Comparison of ENCODE assay signal across 8 cellular contexts in the genomic region with DNA sequence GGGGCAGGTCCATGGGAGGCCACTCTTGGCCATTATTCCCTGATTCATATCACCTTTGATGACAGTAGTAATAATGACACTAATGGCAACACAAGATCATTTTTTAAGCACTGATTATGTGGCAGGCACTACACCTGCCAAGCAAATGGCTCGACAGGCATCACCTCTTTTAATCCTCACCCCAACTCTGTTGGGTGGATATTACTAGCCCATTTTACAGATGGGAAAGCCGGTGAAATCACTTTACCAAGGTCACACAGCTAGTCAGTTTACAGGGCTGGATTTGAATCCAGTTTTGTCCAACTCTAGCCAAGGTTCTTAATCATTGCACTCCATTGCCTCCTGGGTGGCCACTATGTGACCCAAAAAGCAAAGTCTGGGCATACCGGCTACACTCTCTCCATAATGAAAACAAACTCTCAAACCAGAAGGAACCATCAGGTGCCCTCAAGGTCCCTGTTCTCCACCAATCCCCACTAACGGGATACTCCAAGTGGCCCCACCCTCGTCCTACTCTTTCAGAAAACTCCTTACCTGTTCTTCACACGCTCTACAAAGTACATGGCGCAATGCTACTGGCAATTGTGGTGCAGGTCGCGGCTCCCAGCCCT. TPM values are rescaled to one million over a fixed set of nuclear protein-coding genes. Genes with fewer than 3 reads are reported as not detected.
DNase-seq lines count a peak whose midpoint lies in the region; ATAC-seq, FAIRE-seq and TF ChIP-seq lines count a peak whose summit lies in the region.

No MANE protein-coding gene starts in this region.

- H3K27me3 ChIP-seq in OCI-LY3 (ENCODE audit: low read depth, low read length) (no peaks in the 10 kb centered on the region), dorsolateral prefrontal cortex (no peaks in the 10 kb centered on the region), muscle layer of duodenum (ENCODE audit: low read depth, low read length) (no peaks in the 10 kb centered on the region)

- peaks cover 44% of the 10 kb centered on the region for H3K36me3 Mint-ChIP-seq in activated T-cell treated with anti-CD3 and anti-CD28 coated beads, Interleukin-2, amount 50 U/mL, for 24 hours (ENCODE audit: low read depth)

- peaks cover 4% of the 10 kb centered on the region for H3K9me3 Mint-ChIP-seq in activated T-cell treated with anti-CD3 and anti-CD28 coated beads, Interleukin-2, amount 50 U/mL, for 24 hours

- peaks cover 62% of the 10 kb centered on the region for H3K79me2 ChIP-seq in OCI-LY3 (ENCODE audit: low read length)

- intact Hi-C loops in dorsolateral prefrontal cortex (cut with DNase I): no loop called here

- H4K20me1 ChIP-seq in OCI-LY3 (ENCODE audit: insufficient read depth, low read length): no peaks in the 10 kb centered on the region

- H3K27ac Mint-ChIP-seq in activated T-cell treated with anti-CD3 and anti-CD28 coated beads, Interleukin-2, amount 50 U/mL, for 24 hours: peak overlapping the region; percentile 95

- no peaks in the 10 kb centered on the region for H3K9me3 ChIP-seq in OCI-LY3 (ENCODE audit: insufficient read depth, low read length)
- H3K9me3 ChIP-seq in muscle layer of duodenum (ENCODE audit: control insufficient read depth in 1 of 2, low read length in 2 of 2): no peaks in the 10 kb centered on the region

- TF ChIP-seq POLR2A in GM12892 (IDR thresholded peaks at IDR 0.05; ENCODE audit: low read depth, low read length): no peak

- no peaks in the 10 kb centered on the region for H3K27me3 Mint-ChIP-seq in activated T-cell treated with anti-CD3 and anti-CD28 coated beads, Interleukin-2, amount 50 U/mL, for 24 hours

- ATAC-seq in GM19351 (IDR thresholded peaks at IDR 0.05; ENCODE audit: unreplicated experiment) (no peak), GM21381 (IDR thresholded peaks at IDR 0.05; ENCODE audit: unreplicated experiment) (no peak)

- peaks cover 2% of the 10 kb centered on the region for H3K36me3 ChIP-seq in OCI-LY3 (replicated peaks; ENCODE audit: low read depth, low read length)
- no peaks in the 10 kb centered on the region for H3K36me3 ChIP-seq in muscle layer of duodenum (ENCODE audit: control insufficient read depth in 1 of 2, insufficient read depth in 2 of 2, low read length in 2 of 2)

- peak overlapping the region; percentile 96 for H3K9ac ChIP-seq in OCI-LY3 (ENCODE audit: low read length)

- H3K4me3 ChIP-seq in OCI-LY3 (ENCODE audit: low read length): peak overlapping the region; percentile 95
- peak overlapping the region; percentile 68 to 100 (median 95) for H3K4me3 ChIP-seq in dorsolateral prefrontal cortex
- peak overlapping the region; percentile 70 to 98 for H3K4me3 ChIP-seq in muscle layer of duodenum (ENCODE audit: low read depth in 1 of 2, low read length in 2 of 2)

- H2AFZ ChIP-seq in OCI-LY3 (ENCODE audit: low read depth, low read length): peak overlapping the region; percentile 72; the same call in 1 of the 2 replicates

- peaks cover 55% of the 10 kb centered on the region for H3K4me1 Mint-ChIP-seq in activated T-cell treated with anti-CD3 and anti-CD28 coated beads, Interleukin-2, amount 50 U/mL, for 24 hours (ENCODE audit: low read depth)

- TF ChIP-seq CTCF in OCI-LY3 (IDR thresholded peaks at IDR 0.05; ENCODE audit: low read depth, low read length) (no peak), dorsolateral prefrontal cortex (IDR thresholded peaks at IDR 0.05 in 54 of 56, conservative IDR thresholded peaks at IDR 0.05 in 2 of 56; ENCODE audit: low read depth in 1 of 56, partially characterized antibody in 56 of 56) (no peak)

- H3K4me1 ChIP-seq in OCI-LY3 (ENCODE audit: low read length) (peaks cover 16% of the 10 kb centered on the region), muscle layer of duodenum (ENCODE audit: control insufficient read depth in 1 of 2, insufficient read depth in 2 of 2, low read length in 2 of 2) (peaks cover 7 to 14% of the 10 kb centered on the region in 2 donors)

- peak overlapping the region; percentile 98 for H3K4me3 Mint-ChIP-seq in activated T-cell treated with anti-CD3 and anti-CD28 coated beads, Interleukin-2, amount 50 U/mL, for 24 hours

- no peak for DNase-seq in activated T-cell treated with anti-CD3 and anti-CD28 coated beads, Interleukin-2, amount 50 U/mL, for 24 hours
- no peak for DNase-seq in activated T-cell treated with anti-CD3 and anti-CD28 coated beads, Interleukin-2, amount 50 U/mL, for 1 hour
- DNase-seq in dorsolateral prefrontal cortex: no peak
- no peak for DNase-seq in GM12892 (ENCODE audit: insufficient read length)

- H3K4me2 ChIP-seq in OCI-LY3 (ENCODE audit: low read length): peak overlapping the region; percentile 97

- H3K27ac ChIP-seq in OCI-LY3 (ENCODE audit: low read length): peak overlapping the region; percentile 34
- H3K27ac ChIP-seq in dorsolateral prefrontal cortex: peak overlapping the region in 55 of 59 donors; percentile 13 to 97 (median 84)
- H3K27ac ChIP-seq in muscle layer of duodenum (ENCODE audit: low read length): peak overlapping the region; percentile 60

- FAIRE-seq in GM12892 (lab: Jason Lieb, UNC): no peak

RNA-seq across cellular contexts. Expression of gene CDK5RAP2, which starts 0.7 kb away (rescaled TPM):
- total RNA-seq in dorsolateral prefrontal cortex: 100 to 1,000 TPM in 7 of 120 experiments, 10 to 100 TPM in 113; 45.9 to 132 (median 71.9) TPM
- polyA plus RNA-seq in GM12892 (2012; ENCODE audit: missing spikeins): 22.5 TPM

Comparison
In these comparisons a context has a peak if more than half of its experiments do, and no peak if none do; other contexts are left out.
1. H3K27ac ChIP-seq: peak in every context shown above with its lines; median percentile 84 in dorsolateral prefrontal cortex; 60 in muscle layer of duodenum; 34 in OCI-LY3.